In the genomic region with DNA sequence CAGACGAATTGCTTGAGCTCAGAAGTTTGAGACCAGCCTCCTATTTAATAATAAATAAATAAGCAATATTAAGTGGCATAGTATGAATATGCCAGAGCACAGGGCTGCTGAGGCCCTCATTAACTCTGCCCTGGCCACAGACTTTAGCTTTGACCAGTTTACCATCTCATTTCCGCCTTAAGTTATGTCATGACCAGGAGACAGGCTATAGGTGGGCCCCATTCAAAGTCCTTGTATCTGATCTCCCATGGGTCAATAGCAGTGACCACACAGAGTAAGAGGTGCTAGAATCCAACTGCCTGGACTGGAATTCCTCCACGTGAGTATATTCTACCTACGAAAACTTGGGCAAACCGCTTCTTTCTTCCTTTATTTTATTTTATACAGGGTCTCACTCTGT, we compare ENCODE assay signal across 34 cellular contexts.
"Had no signal": no experiment of that assay in that cellular context is flagged by ENCODE, and none has a peak within 500 bp of the region (broad histone marks: within the 10 kb centered on the region; RNA-seq: fewer than 3 reads in every experiment).

No MANE protein-coding gene starts in this region.

- H3K4me1 ChIP-seq: adrenal gland, body of pancreas, breast epithelium had no signal

- H3K4me3 ChIP-seq: adrenal gland, body of pancreas, breast epithelium had no signal

- H3K36me3 ChIP-seq: adrenal gland, brain microvascular endothelial cell, breast epithelium had no signal

- ATAC-seq: activated CD8-positive, alpha-beta T cell treated with anti-CD3 and anti-CD28 coated beads for 36 hours; activated naive CD4-positive, alpha-beta T cell treated with anti-CD3 and anti-CD28 coated beads, Interleukin-2, amount 50 U/mL, for 72 hours; activated T-cell treated with anti-CD3 and anti-CD28 coated beads, Interleukin-2, amount 50 U/mL, for 4 hours; activated T-cell treated with anti-CD3 and anti-CD28 coated beads, Interleukin-2, amount 50 U/mL, for 72 hours; activated T-helper 17 cell treated with anti-CD3 and anti-CD28 coated beads, Interleukin-2, amount 50 U/mL, for 72 hours; body of pancreas had no signal

- FAIRE-seq: astrocyte, TTC549 had no signal

- DNase-seq: activated B cell treated with CpG ODN at 0.5 μM for 24 hours; activated CD4-positive, alpha-beta memory T cell treated with anti-CD3 and anti-CD28 coated beads for 36 hours; activated CD4-positive, alpha-beta T cell treated with anti-CD3 and anti-CD28 coated beads for 4 hours; activated CD4-positive, alpha-beta T cell treated with anti-CD3 and anti-CD28 coated beads, Interleukin-2, amount 10 ng/mL, durations not matched to agents 24 days and 14 days; activated CD4-positive, alpha-beta T cell treated with anti-CD3 and anti-CD28 coated beads, Interleukin-2, amount 50 U/mL, for 1 hour; activated CD4-positive, alpha-beta T cell treated with anti-CD3 and anti-CD28 coated beads, Interleukin-2, amount 50 U/mL, for 4 hours; activated CD4-positive, CD25-positive, alpha-beta regulatory T cell treated with anti-CD3 and anti-CD28 coated beads, Interleukin-2, amount 50 U/mL, for 72 hours; activated CD8-positive, alpha-beta memory T cell treated with anti-CD3 and anti-CD28 coated beads, Interleukin-2, amount 50 U/mL, for 4 hours; activated CD8-positive, alpha-beta T cell treated with anti-CD3 and anti-CD28 coated beads for 36 hours; activated effector memory CD4-positive, alpha-beta T cell treated with anti-CD3 and anti-CD28 coated beads, Interleukin-2, amount 50 U/mL, for 16 hours; activated gamma-delta T cell treated with Interleukin-2 at 50 U/mL for 16 hours; activated naive CD4-positive, alpha-beta T cell; activated naive CD4-positive, alpha-beta T cell treated with anti-CD3 and anti-CD28 coated beads for 36 hours; activated naive CD4-positive, alpha-beta T cell treated with anti-CD3 and anti-CD28 coated beads, Interleukin-2, amount 50 U/mL, for 16 hours; activated naive CD8-positive, alpha-beta T cell treated with anti-CD3 and anti-CD28 coated beads for 36 hours; activated T-cell treated with anti-CD3 and anti-CD28 coated beads for 4 hours; activated T-cell treated with anti-CD3 and anti-CD28 coated beads, Interleukin-2, amount 50 U/mL, for 1 hour; activated T-cell treated with anti-CD3 and anti-CD28 coated beads, Interleukin-2, amount 50 U/mL, for 4 hours; activated T-cell treated with anti-CD3 and anti-CD28 coated beads, Interleukin-2, amount 50 U/mL, for 72 hours; adrenal gland; amniotic stem cell; aorta; body of pancreas; brain microvascular endothelial cell; central memory CD4-positive, alpha-beta T cell; T-helper 1 cell; T-helper 2 cell; T-helper 9 cell had no signal

- H3K27ac ChIP-seq: adrenal gland, body of pancreas, brain microvascular endothelial cell, breast epithelium, VCaP had no signal

- H3K9me3 ChIP-seq: adrenal gland, body of pancreas, breast epithelium had no signal

- H3K27me3 ChIP-seq: adrenal gland, body of pancreas, brain microvascular endothelial cell, breast epithelium had no signal
